In the genomic region with DNA sequence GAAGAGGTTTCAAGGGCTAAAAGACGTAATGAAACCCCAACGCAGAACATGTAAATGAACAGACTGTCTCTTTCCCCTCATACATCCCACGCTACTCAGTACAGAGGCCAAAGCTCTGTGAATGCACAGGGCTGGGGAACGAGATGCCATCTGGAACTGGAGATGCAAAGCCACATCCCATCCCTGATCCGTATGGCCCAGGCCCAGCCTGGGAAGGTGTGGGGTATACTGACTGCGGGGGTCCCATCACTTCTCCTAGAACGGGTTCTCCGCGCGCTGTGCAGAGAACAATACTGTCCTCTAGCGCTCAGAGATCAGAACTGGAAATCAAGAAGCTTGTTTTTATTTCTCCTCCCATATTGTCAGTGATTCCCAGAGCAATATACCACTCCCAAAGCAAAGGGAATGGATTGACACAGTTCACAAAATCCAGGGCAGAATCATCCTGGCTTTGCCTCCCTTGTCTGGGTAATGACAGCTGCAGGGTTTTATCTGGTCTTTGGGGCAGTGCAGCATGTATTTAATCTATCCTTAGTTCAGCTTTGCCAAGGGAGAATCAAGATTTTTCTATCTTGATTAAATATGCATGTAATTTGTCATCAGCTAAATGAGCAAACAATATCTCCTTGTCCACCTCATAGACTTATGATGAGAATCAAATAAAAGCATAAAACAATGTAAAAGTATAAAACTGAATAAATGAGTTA, we compare ENCODE assay signal across 8 cellular contexts. TPM values are rescaled to one million over a fixed set of nuclear protein-coding genes. Genes with fewer than 3 reads are reported as not detected.
DNase-seq lines count a peak whose midpoint lies in the region; ATAC-seq, FAIRE-seq and TF ChIP-seq lines count a peak whose summit lies in the region.

No MANE protein-coding gene starts in this region.

- H3K4me3 ChIP-seq in uterus (peak overlapping the region in 1 of 2 donors; percentile 28), lower leg skin (ENCODE audit: low read depth, poor library complexity, severe bottlenecking) (no peak overlapping the region)

- no peak for FAIRE-seq in H54 (lab: Jason Lieb, UNC)

- TF ChIP-seq POLR2A in uterus (IDR thresholded peaks at IDR 0.05) (no peak), lower leg skin (IDR thresholded peaks at IDR 0.05) (no peak), H54 (IDR thresholded peaks at IDR 0.05; ENCODE audit: low read depth, low read length) (no peak)

- no peaks in the 10 kb centered on the region for H3K4me1 ChIP-seq in uterus

- peak; percentile 62 to 69 (median 64) for TF ChIP-seq CTCF in uterus (IDR thresholded peaks at IDR 0.05)
- TF ChIP-seq CTCF in lower leg skin (IDR thresholded peaks at IDR 0.05) = no peak

- no peaks in the 10 kb centered on the region for H3K9me3 ChIP-seq in uterus

- no peaks in the 10 kb centered on the region for H3K36me3 ChIP-seq in uterus

- no peaks in the 10 kb centered on the region for H3K27me3 ChIP-seq in uterus

- WGBS in lower leg skin, 2 donors = 20 to 27% methylated on average over 11 of the region's 11 CpGs

- peak; percentile 88 for ATAC-seq in left lobe of liver
- ATAC-seq in HG03520 (IDR thresholded peaks at IDR 0.05; ENCODE audit: unreplicated experiment) = no peak

- DNase-seq in DMS53 treated with DMSO at 0.1 percent for 48 hours (lab: John Stamatoyannopoulos, UW; ENCODE audit: unreplicated experiment) = peak; percentile 32
- peak; percentile 4 for DNase-seq in NCI-H128 (lab: John Stamatoyannopoulos, UW; ENCODE audit: unreplicated experiment)
- DNase-seq in caudate nucleus (lab: John Stamatoyannopoulos, UW) = peak in 44 of 61 donors; percentile 3 to 65 (median 24)
- DNase-seq in left lobe of liver (ENCODE audit: low spot score) = no peak
- peak in 1 of 2 donors; percentile 24 for DNase-seq in uterus
- no peak for DNase-seq in lower leg skin (ENCODE audit: low spot score in 2 of 2)
- no peak for DNase-seq in H54 (ENCODE audit: insufficient read length, low spot score)

- intact Hi-C loops in uterus (cut with DNase I; ENCODE audit: low total_unique reads) (no loop called here), lower leg skin (cut with DNase I; ENCODE audit: low total_unique reads) (no loop called here)

- H3K27ac ChIP-seq in caudate nucleus (ENCODE audit: low read depth, low read length) (peak overlapping the region; percentile 65), uterus (no peak overlapping the region)

RNA-seq across cellular contexts. Expression of gene TLR3, which starts 47.3 kb away (rescaled TPM):
- total RNA-seq in left lobe of liver (7.7 TPM), uterus (10 to 100 TPM in 1 of 4 donors, 1 to 10 TPM in 3; 2.9 to 12.6 (median 8.6) TPM), lower leg skin (1 to 10 TPM; 3.8 to 6.4 (median 5.2) TPM)

Comparison
In these comparisons a context has a peak if more than half of its experiments do, and no peak if none do; other contexts are left out.
1. DNase-seq: peak in DMS53 treated with DMSO at 0.1 percent for 48 hours (single experiment), NCI-H128 (single experiment) and caudate nucleus (44 of 61); none in left lobe of liver (single experiment), lower leg skin (0 of 2) and H54 (single experiment).
2. CTCF ChIP-seq: peak in uterus (4 of 4); none in lower leg skin (0 of 3).